ENCODE assay signal across 17 cellular contexts in genomic region chr14:23377201-23377550, GRCh38. TPM values are rescaled to one million over a fixed set of nuclear protein-coding genes. Genes with fewer than 3 reads are reported as not detected.
DNase-seq lines count a peak whose midpoint lies in the region; ATAC-seq and TF ChIP-seq lines count a peak whose summit lies in the region.
"Had no signal": no experiment of that assay in that cellular context is flagged by ENCODE, and none has a peak within 500 bp of the region (broad histone marks: within the 10 kb centered on the region; RNA-seq: fewer than 3 reads in every experiment).

No MANE protein-coding gene starts in this region.

- no peaks in the 10 kb centered on the region for H3K9me3 Mint-ChIP-seq in activated CD4-positive, alpha-beta T cell treated with anti-CD3 and anti-CD28 coated beads for 36 hours (ENCODE audit: low read depth)
- H3K9me3 Mint-ChIP-seq in neural progenitor cell = no peaks in the 10 kb centered on the region
- H3K9me3 Mint-ChIP-seq: H9 had no signal

- no peaks in the 10 kb centered on the region for H3K9me3 ChIP-seq in neural progenitor cell (ENCODE audit: low read depth)
- no peaks in the 10 kb centered on the region for H3K9me3 ChIP-seq in Karpas-422 (ENCODE audit: low read length)
- H3K9me3 ChIP-seq: MG63 had no signal

- H3K27ac ChIP-seq in cingulate gyrus (ENCODE audit: low read depth, low read length) = peak overlapping the region; percentile 98
- no peak overlapping the region for H3K27ac ChIP-seq in neural progenitor cell
- H3K27ac ChIP-seq in temporal lobe (ENCODE audit: low read depth, low read length) = peak overlapping the region; percentile 96
- H3K27ac ChIP-seq in Karpas-422 (ENCODE audit: low read length) = no peak overlapping the region
- H3K27ac ChIP-seq: 22Rv1, KMS-11 had no signal

- no peaks in the 10 kb centered on the region for H3K9me2 ChIP-seq in Karpas-422 (replicated peaks; ENCODE audit: insufficient read depth, low read length)

- no peak overlapping the region for H3K9ac ChIP-seq in neural progenitor cell
- no peak overlapping the region for H3K9ac ChIP-seq in Karpas-422 (ENCODE audit: low read length)
- H3K9ac ChIP-seq: KMS-11 had no signal

- TF ChIP-seq CTCF in neural progenitor cell (IDR thresholded peaks at IDR 0.05) = no peak

- H4K20me1 ChIP-seq in neural progenitor cell (ENCODE audit: low read depth) = no peaks in the 10 kb centered on the region
- H4K20me1 ChIP-seq in Karpas-422 (ENCODE audit: insufficient read depth, low read depth, low read length) = no peaks in the 10 kb centered on the region; the same call in 1 of the 2 replicates

- H3K4me1 ChIP-seq in neural progenitor cell (peaks cover 13% of the 10 kb centered on the region), Karpas-422 (ENCODE audit: low read length) (no peaks in the 10 kb centered on the region)

- H3K4me2 ChIP-seq in neural progenitor cell (peak overlapping the region; percentile 71), Karpas-422 (ENCODE audit: low read depth, low read length, poor library complexity, severe bottlenecking) (no peak overlapping the region)
- H3K4me2 ChIP-seq: KMS-11 had no signal

- peaks cover 12% of the 10 kb centered on the region for H3F3A ChIP-seq in neural progenitor cell (ENCODE audit: low read depth)

- no peaks in the 10 kb centered on the region for H3K27me3 Mint-ChIP-seq in activated CD4-positive, alpha-beta T cell treated with anti-CD3 and anti-CD28 coated beads for 36 hours
- H3K27me3 Mint-ChIP-seq in neural progenitor cell (ENCODE audit: insufficient read depth, low read depth) = peaks cover 8% of the 10 kb centered on the region

- CTCF ChIA-PET in activated CD4-positive, alpha-beta T cell treated with anti-CD3 and anti-CD28 coated beads for 36 hours (lab: Charles Lee) = interaction anchor here (0.6 to 1.8 kb wide), 4 partner anchors 38 to 202 kb away, joined by 3 to 5 read pairs (median 3); no protein-coding TSS in a partner anchor

- H3K79me2 ChIP-seq in neural progenitor cell (ENCODE audit: low read depth) (no peaks in the 10 kb centered on the region), Karpas-422 (ENCODE audit: low read length) (no peaks in the 10 kb centered on the region)

- peak overlapping the region; percentile 89 for H2AFZ ChIP-seq in neural progenitor cell (replicated peaks)
- H2AFZ ChIP-seq in Karpas-422 (ENCODE audit: low read length) = no peak overlapping the region

- H3K36me3 Mint-ChIP-seq in activated CD4-positive, alpha-beta T cell treated with anti-CD3 and anti-CD28 coated beads for 36 hours (ENCODE audit: low read depth) = no peaks in the 10 kb centered on the region
- H3K36me3 Mint-ChIP-seq in neural progenitor cell = no peaks in the 10 kb centered on the region

- no peaks in the 10 kb centered on the region for H3K36me3 ChIP-seq in neural progenitor cell
- no peaks in the 10 kb centered on the region for H3K36me3 ChIP-seq in Karpas-422 (ENCODE audit: insufficient read depth, low read length)
- H3K36me3 ChIP-seq: MG63 had no signal

- H3K4me1 Mint-ChIP-seq in activated CD4-positive, alpha-beta T cell treated with anti-CD3 and anti-CD28 coated beads for 36 hours = no peaks in the 10 kb centered on the region
- peaks cover 26% of the 10 kb centered on the region for H3K4me1 Mint-ChIP-seq in neural progenitor cell

- POLR2A ChIA-PET in activated CD4-positive, alpha-beta T cell treated with anti-CD3 and anti-CD28 coated beads for 36 hours (lab: Charles Lee) = no interaction called here

- no peak overlapping the region for H3K4me3 Mint-ChIP-seq in activated CD4-positive, alpha-beta T cell treated with anti-CD3 and anti-CD28 coated beads for 36 hours
- peak overlapping the region; percentile 48 for H3K4me3 Mint-ChIP-seq in neural progenitor cell

- H3K4me3 ChIP-seq in neural progenitor cell (peak overlapping the region; percentile 21), Karpas-422 (ENCODE audit: low read length) (no peak overlapping the region)
- H3K4me3 ChIP-seq: MG63 had no signal

- no peak overlapping the region for H3K27ac Mint-ChIP-seq in activated CD4-positive, alpha-beta T cell treated with anti-CD3 and anti-CD28 coated beads for 36 hours
- peak overlapping the region; percentile 85 for H3K27ac Mint-ChIP-seq in neural progenitor cell

- peak; percentile 1 for DNase-seq in activated CD4-positive, alpha-beta T cell treated with anti-CD3 and anti-CD28 coated beads for 36 hours
- DNase-seq in activated CD4-positive, alpha-beta T cell treated with anti-CD3 and anti-CD28 coated beads for 1 hour = no peak
- no peak for DNase-seq in neural progenitor cell (ENCODE audit: low spot score)
- DNase-seq in posterior vena cava (ENCODE audit: low spot score) = no peak
- DNase-seq in stimulated activated CD4-positive, alpha-beta T cell treated with anti-CD3 and anti-CD28 coated beads, Interleukin-1b, Interleukin-23, amount 100 ng/mL, for 48 hours = no peak
- no peak for DNase-seq in Karpas-422
- DNase-seq: DMS153, MG63, NCI-H1092 treated with DMSO at 0.1 percent for 48 hours, NCI-H1694 treated with DMSO at 0.1 percent for 48 hours, NCI-H345, NCI-H526 treated with DMSO at 0.1 percent for 48 hours had no signal

- ATAC-seq in activated CD4-positive, alpha-beta T cell treated with anti-CD3 and anti-CD28 coated beads for 36 hours = no peak

- intact Hi-C loops in activated CD4-positive, alpha-beta T cell treated with anti-CD3 and anti-CD28 coated beads for 36 hours (cut with DNase I, micrococcal nuclease) = no loop called here
- intact Hi-C loops in posterior vena cava (cut with DNase I) = loop anchor here in 1 of 2 donors (5.0 kb wide), 1 partner anchor 45 kb away; no protein-coding TSS in a partner anchor

- H3K27me3 ChIP-seq in neural progenitor cell (no peaks in the 10 kb centered on the region), Karpas-422 (ENCODE audit: low read length) (no peaks in the 10 kb centered on the region)
- H3K27me3 ChIP-seq: MG63 had no signal

RNA-seq across cellular contexts. Expression of gene CMTM5, which starts 0.3 kb away (rescaled TPM):
- not detected for total RNA-seq in activated CD4-positive, alpha-beta T cell treated with anti-CD3 and anti-CD28 coated beads for 36 hours
- 4.3 and 6.9 TPM in 2 replicates for total RNA-seq in neural progenitor cell (ENCODE audit: low replicate concordance)
- 1.5 TPM for total RNA-seq in temporal lobe
- under 1 TPM; 0.57 to 0.74 TPM for total RNA-seq in posterior vena cava
- not detected in 2 replicates for total RNA-seq in Karpas-422 (2014; rRNA removed; shearing (Covaris generic); ENCODE audit: low replicate concordance)
- total RNA-seq: H9 had no signal

RNA-seq across cellular contexts. Expression of gene IL25, which starts 4.6 kb away (rescaled TPM):
- total RNA-seq in activated CD4-positive, alpha-beta T cell treated with anti-CD3 and anti-CD28 coated beads for 36 hours = not detected
- total RNA-seq in neural progenitor cell (ENCODE audit: low replicate concordance) = not detected in 2 replicates
- not detected for total RNA-seq in temporal lobe
- not detected for total RNA-seq in posterior vena cava
- not detected in 2 replicates for total RNA-seq in Karpas-422 (2014; rRNA removed; shearing (Covaris generic); ENCODE audit: low replicate concordance)
- total RNA-seq: H9 had no signal

RNA-seq across cellular contexts. Expression of gene EFS, which starts 12.2 kb away (rescaled TPM):
- not detected for total RNA-seq in activated CD4-positive, alpha-beta T cell treated with anti-CD3 and anti-CD28 coated beads for 36 hours
- total RNA-seq in neural progenitor cell (ENCODE audit: low replicate concordance) (21.7 and 74.3 TPM in 2 replicates), temporal lobe (11.1 TPM), posterior vena cava (10 to 100 TPM; 19.4 to 20.2 TPM)
- total RNA-seq in Karpas-422 (2014; rRNA removed; shearing (Covaris generic); ENCODE audit: low replicate concordance) = not detected in 2 replicates

RNA-seq across cellular contexts. Expression of gene SLC22A17, which starts 24.5 kb away (rescaled TPM):
- total RNA-seq in activated CD4-positive, alpha-beta T cell treated with anti-CD3 and anti-CD28 coated beads for 36 hours = 1 to 10 TPM; 4.7 to 5.3 TPM
- total RNA-seq in neural progenitor cell (ENCODE audit: low replicate concordance) (22.2 and 80.8 TPM in 2 replicates), temporal lobe (155 TPM), posterior vena cava (10 to 100 TPM; 17.7 to 30.6 TPM)
- not detected in 2 replicates for total RNA-seq in Karpas-422 (2014; rRNA removed; shearing (Covaris generic); ENCODE audit: low replicate concordance)

RNA-seq across cellular contexts. Expression of gene MYH6, which starts 30.9 kb away (rescaled TPM):
- under 1 TPM; 0.14 to 0.16 TPM for total RNA-seq in activated CD4-positive, alpha-beta T cell treated with anti-CD3 and anti-CD28 coated beads for 36 hours
- total RNA-seq in neural progenitor cell (ENCODE audit: low replicate concordance) (0.03 TPM in 1 of 2 replicates, not detected in the other), temporal lobe (not detected), posterior vena cava (1 to 10 TPM in 1 of 2 donors, not detected in 1; 1.3 TPM)
- not detected in 2 replicates for total RNA-seq in Karpas-422 (2014; rRNA removed; shearing (Covaris generic); ENCODE audit: low replicate concordance)

Comparison
In these comparisons a context has a peak if more than half of its experiments do, and no peak if none do; other contexts are left out.
1. H3K27ac ChIP-seq: peak in cingulate gyrus (single experiment) and temporal lobe (single experiment); none in neural progenitor cell (single experiment) and Karpas-422 (single experiment).
2. RNA of gene EFS, which starts 12.2 kb away (total RNA-seq): 21.7 to 74.3 TPM in neural progenitor cell, 19.4 to 20.2 TPM in posterior vena cava and 11.1 TPM in temporal lobe (single experiment); not detected in activated CD4-positive, alpha-beta T cell treated with anti-CD3 and anti-CD28 coated beads for 36 hours and not detected in Karpas-422; every median in the first group is over 10 times any median in the second.